In the genomic region with DNA sequence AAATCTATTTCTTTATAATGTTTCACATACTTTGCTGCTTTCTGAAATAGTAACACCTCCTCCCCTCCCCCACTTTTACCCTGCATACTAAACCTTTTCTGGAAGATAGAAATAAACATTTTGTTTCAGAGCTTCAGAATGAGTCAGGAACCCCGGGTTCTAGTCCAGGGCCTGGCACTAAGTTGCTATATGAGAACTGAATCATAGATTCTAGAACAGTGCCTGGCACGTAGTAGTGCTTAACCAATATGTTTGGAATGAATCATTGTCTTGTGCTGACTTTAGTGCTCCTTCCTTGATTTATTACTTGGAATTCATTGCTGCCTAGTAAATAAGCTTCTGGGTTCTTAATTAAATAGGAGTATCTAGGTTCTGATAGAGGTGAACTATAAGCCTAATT, we compare ENCODE assay signal across 8 cellular contexts. TPM values are rescaled to one million over a fixed set of nuclear protein-coding genes. Genes with fewer than 3 reads are reported as not detected.
DNase-seq lines count a peak whose midpoint lies in the region; FAIRE-seq and TF ChIP-seq lines count a peak whose summit lies in the region.

No MANE protein-coding gene starts in this region.

- H3K27me3 ChIP-seq in bronchial epithelial cell (ENCODE audit: control insufficient read depth, insufficient read depth, low read length) (no peaks in the 10 kb centered on the region), neural progenitor cell (no peaks in the 10 kb centered on the region), SJCRH30 (no peaks in the 10 kb centered on the region)

- H3K79me2 ChIP-seq in neural progenitor cell (ENCODE audit: low read depth): peaks cover 100% of the 10 kb centered on the region

- H3K9ac ChIP-seq in neural progenitor cell: no peak overlapping the region

- H3F3A ChIP-seq in neural progenitor cell (ENCODE audit: low read depth): no peaks in the 10 kb centered on the region

- no peak overlapping the region for H2AFZ ChIP-seq in neural progenitor cell (replicated peaks)

- H3K36me3 ChIP-seq in bronchial epithelial cell (ENCODE audit: control insufficient read depth, insufficient read depth, low read length) (no peaks in the 10 kb centered on the region), neural progenitor cell (no peaks in the 10 kb centered on the region), SJCRH30 (no peaks in the 10 kb centered on the region)

- TF ChIP-seq CTCF in bronchial epithelial cell (IDR thresholded peaks at IDR 0.05; ENCODE audit: insufficient read depth, low read length, severe bottlenecking) (no peak), neural progenitor cell (IDR thresholded peaks at IDR 0.05) (no peak)

- H3K27ac Mint-ChIP-seq in neural progenitor cell: no peak overlapping the region

- peaks cover 33% of the 10 kb centered on the region for H3K4me1 Mint-ChIP-seq in neural progenitor cell

- DNase-seq in EL (peak; percentile 84), MV-4-11 (lab: John Stamatoyannopoulos, UW) (peak; percentile 48), bronchial epithelial cell (ENCODE audit: low read depth) (peak; percentile 93), skeletal muscle cell (ENCODE audit: low read depth) (peak; percentile 50), neural progenitor cell (ENCODE audit: low spot score) (no peak), RPMI8226 (no peak), SJCRH30 (no peak), NCI-H1417 treated with DMSO at 0.1 percent for 48 hours (lab: John Stamatoyannopoulos, UW) (no peak)

- H3K9me3 ChIP-seq in neural progenitor cell (ENCODE audit: low read depth): no peaks in the 10 kb centered on the region
- H3K9me3 ChIP-seq in SJCRH30 (replicated peaks): no peaks in the 10 kb centered on the region

- H3K36me3 Mint-ChIP-seq in neural progenitor cell: peaks cover 11% of the 10 kb centered on the region

- no peak overlapping the region for H3K4me3 ChIP-seq in bronchial epithelial cell (ENCODE audit: low read depth, low read length)
- no peak overlapping the region for H3K4me3 ChIP-seq in skeletal muscle cell (ENCODE audit: low read depth, low read length)
- H3K4me3 ChIP-seq in neural progenitor cell: no peak overlapping the region
- H3K4me3 ChIP-seq in SJCRH30: no peak overlapping the region

- H4K20me1 ChIP-seq in neural progenitor cell (ENCODE audit: low read depth): peaks cover 71% of the 10 kb centered on the region

- no peak overlapping the region for H3K4me3 Mint-ChIP-seq in neural progenitor cell

- peaks cover 4% of the 10 kb centered on the region for H3K9me3 Mint-ChIP-seq in neural progenitor cell

- H3K27ac ChIP-seq in neural progenitor cell (no peak overlapping the region), SJCRH30 (no peak overlapping the region)

- H3K27me3 Mint-ChIP-seq in neural progenitor cell (ENCODE audit: insufficient read depth, low read depth): no peaks in the 10 kb centered on the region

- H3K4me2 ChIP-seq in neural progenitor cell: no peak overlapping the region

- FAIRE-seq in bronchial epithelial cell (lab: Jason Lieb, UNC): no peak

- H3K4me1 ChIP-seq in neural progenitor cell: peaks cover 45% of the 10 kb centered on the region
- peaks cover 4% of the 10 kb centered on the region for H3K4me1 ChIP-seq in SJCRH30

RNA-seq across cellular contexts. Expression of gene TAB2, which starts 18.4 kb away (rescaled TPM):
- 20.5 and 25.1 TPM in 2 replicates for total RNA-seq in bronchial epithelial cell
- total RNA-seq in neural progenitor cell (ENCODE audit: low replicate concordance): 49.2 and 70.9 TPM in 2 replicates
- total RNA-seq in SJCRH30 (2014; rRNA removed; shearing (Covaris generic)): 33.8 and 37.6 TPM in 2 replicates

Comparison
In these comparisons a context has a peak if more than half of its experiments do, and no peak if none do; other contexts are left out.
1. DNase-seq: peak in EL (single experiment), MV-4-11 (single experiment), bronchial epithelial cell (single experiment) and skeletal muscle cell (single experiment); none in neural progenitor cell (single experiment), RPMI8226 (single experiment), SJCRH30 (0 of 2) and NCI-H1417 treated with DMSO at 0.1 percent for 48 hours (single experiment).